ENCODE assay signal across 1 cellular context in genomic region chr15:89419370-89419984, GRCh38.
TF ChIP-seq lines count a peak whose summit lies in the region.

No MANE protein-coding gene starts in this region.

TF ChIP-seq in WTC11, 78 proteins besides CTCF, POLR2A, EP300 and RAD21 (continued from another document):
- TF ChIP-seq PRDM15 (CRISPR knock-in tag; IDR thresholded peaks at IDR 0.05), result no peak
- TF ChIP-seq KAT7 (CRISPR knock-in tag; IDR thresholded peaks at IDR 0.05; ENCODE audit: borderline replicate concordance), result no peak
- TF ChIP-seq ETV6 (CRISPR knock-in tag; IDR thresholded peaks at IDR 0.05), result 0 out of 2 replicates have a peak, but pooled peaks have one; percentile 59
- no peak for TF ChIP-seq TEAD1 (CRISPR knock-in tag; IDR thresholded peaks at IDR 0.05)
- TF ChIP-seq ATF6 (CRISPR knock-in tag; IDR thresholded peaks at IDR 0.05), result no peak
- 0 out of 2 replicates have a peak, but pooled peaks have one; percentile 52 for TF ChIP-seq NR2C2 (CRISPR knock-in tag; IDR thresholded peaks at IDR 0.05)
- TF ChIP-seq NFATC4 (CRISPR knock-in tag; IDR thresholded peaks at IDR 0.05), result no peak
- no peak for TF ChIP-seq CDX4 (CRISPR knock-in tag; IDR thresholded peaks at IDR 0.05; ENCODE audit: borderline replicate concordance)
- TF ChIP-seq SMAD4 (CRISPR knock-in tag; IDR thresholded peaks at IDR 0.05), result no peak
- TF ChIP-seq STAT6 (CRISPR knock-in tag; conservative IDR thresholded peaks at IDR 0.05; ENCODE audit: low read depth), result no peak
- no peak for TF ChIP-seq ZNF512 (CRISPR knock-in tag; IDR thresholded peaks at IDR 0.05; ENCODE audit: borderline replicate concordance)
- no peak for TF ChIP-seq E2F4 (CRISPR knock-in tag; IDR thresholded peaks at IDR 0.05; ENCODE audit: borderline replicate concordance, low read depth)
- peak; percentile 95 for TF ChIP-seq ZNF232 (CRISPR knock-in tag; IDR thresholded peaks at IDR 0.05)
- TF ChIP-seq ZNF425 (CRISPR knock-in tag; conservative IDR thresholded peaks at IDR 0.05), result no peak
- peak; percentile 61; the same call in 1 of the 2 replicates for TF ChIP-seq JUN (CRISPR knock-in tag; IDR thresholded peaks at IDR 0.05)
- peak; percentile 88 for TF ChIP-seq FOXP1 (CRISPR knock-in tag; IDR thresholded peaks at IDR 0.05; ENCODE audit: borderline replicate concordance)
- no peak for TF ChIP-seq PREB (CRISPR knock-in tag; IDR thresholded peaks at IDR 0.05; ENCODE audit: borderline replicate concordance)
- TF ChIP-seq ZNF138 (CRISPR knock-in tag; conservative IDR thresholded peaks at IDR 0.05), result no peak
- TF ChIP-seq ZMAT4 (CRISPR knock-in tag; IDR thresholded peaks at IDR 0.05), result no peak
- no peak for TF ChIP-seq CBFB (CRISPR knock-in tag; IDR thresholded peaks at IDR 0.05; ENCODE audit: low read depth)
- TF ChIP-seq NFYB (CRISPR knock-in tag; conservative IDR thresholded peaks at IDR 0.05; ENCODE audit: low read depth), result peak; percentile 36
- TF ChIP-seq ZNF671 (CRISPR knock-in tag; IDR thresholded peaks at IDR 0.05), result no peak
- peak; percentile 57; the same call in 1 of the 2 replicates for TF ChIP-seq USF1 (CRISPR knock-in tag; IDR thresholded peaks at IDR 0.05)
- peak; percentile 62; the same call in 1 of the 2 replicates for TF ChIP-seq TEAD4 (CRISPR knock-in tag; IDR thresholded peaks at IDR 0.05)
- peak; percentile 53; the same call in 1 of the 2 replicates for TF ChIP-seq FOXK1 (CRISPR knock-in tag; IDR thresholded peaks at IDR 0.05)
- TF ChIP-seq TCF7 (CRISPR knock-in tag; IDR thresholded peaks at IDR 0.05; ENCODE audit: low read depth), result 0 out of 2 replicates have a peak, but pooled peaks have one; percentile 65
